In the genomic region with DNA sequence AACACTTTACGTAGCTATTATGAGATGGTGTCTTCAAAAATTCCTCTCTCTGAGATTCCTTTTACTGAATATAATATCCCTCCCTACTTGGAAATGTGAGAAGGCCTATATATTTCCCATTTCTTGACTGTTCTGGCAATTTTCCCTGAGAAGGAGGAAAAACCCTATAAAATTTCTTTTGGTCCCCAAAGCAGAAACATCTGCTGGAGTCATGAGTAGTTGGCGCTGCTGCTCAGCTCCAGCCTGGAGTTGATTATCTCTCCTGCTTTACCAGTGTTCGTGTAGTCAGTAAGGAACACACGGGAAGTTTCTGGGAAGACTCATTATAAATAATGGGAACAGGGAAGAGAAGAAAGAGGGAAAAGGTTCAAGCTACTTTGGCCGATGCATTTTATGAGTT, we compare ENCODE assay signal across 20 cellular contexts.
"Had no signal": no experiment of that assay in that cellular context is flagged by ENCODE, and none has a peak within 500 bp of the region (broad histone marks: within the 10 kb centered on the region; RNA-seq: fewer than 3 reads in every experiment).

No MANE protein-coding gene starts in this region.

- H3K27me3 ChIP-seq: cardiac muscle cell, heart left ventricle, left lung, pancreas, right atrium auricular region, spleen, upper lobe of right lung had no signal

- H3K4me1 ChIP-seq: left lung, pancreas, psoas muscle, right atrium auricular region, spleen, upper lobe of right lung had no signal

- DNase-seq: activated CD4-positive, alpha-beta memory T cell treated with anti-CD3 and anti-CD28 coated beads, Interleukin-2, amount 10 ng/mL, durations not matched to agents 7 days and 5 days; activated CD4-positive, alpha-beta T cell treated with anti-CD3 and anti-CD28 coated beads, Interleukin-2, amount 10 ng/mL, durations not matched to agents 24 days and 14 days; activated effector memory CD4-positive, alpha-beta T cell treated with Interleukin-2 at 50 U/mL for 16 hours; activated naive CD4-positive, alpha-beta T cell treated with anti-CD3 and anti-CD28 coated beads for 36 hours; activated naive CD8-positive, alpha-beta T cell treated with anti-CD3 and anti-CD28 coated beads, Interleukin-2, amount 10 ng/mL, durations not matched to agents 7 days and 5 days; activated T-cell treated with anti-CD3 and anti-CD28 coated beads, Interleukin-2, amount 50 U/mL, for 72 hours; cortex of kidney; heart left ventricle; left lung; natural killer cell; pancreas; psoas muscle; spleen; stimulated activated CD4-positive, alpha-beta T cell treated with anti-CD3 and anti-CD28 coated beads, Interleukin-4, amount 100 ng/mL, for 1 hour; stimulated activated naive CD4-positive, alpha-beta T cell; upper lobe of right lung had no signal

- ATAC-seq: activated CD4-positive, CD25-positive, alpha-beta regulatory T cell treated with anti-CD3 and anti-CD28 coated beads, Interleukin-2, amount 50 U/mL, for 24 hours; activated T-cell treated with anti-CD3 and anti-CD28 coated beads, Interleukin-2, amount 50 U/mL, for 72 hours; heart left ventricle; left lung; natural killer cell; pancreas; psoas muscle; upper lobe of right lung had no signal

- H3K4me3 ChIP-seq: cardiac muscle cell, heart left ventricle, left lung, pancreas, psoas muscle, right atrium auricular region, spleen, upper lobe of right lung had no signal

- H3K4me1 Mint-ChIP-seq: activated CD4-positive, alpha-beta memory T cell treated with anti-CD3 and anti-CD28 coated beads, Interleukin-2, amount 10 ng/mL, durations not matched to agents 7 days and 5 days; activated CD4-positive, alpha-beta T cell treated with anti-CD3 and anti-CD28 coated beads, Interleukin-2, amount 10 ng/mL, durations not matched to agents 24 days and 14 days; activated naive CD8-positive, alpha-beta T cell treated with anti-CD3 and anti-CD28 coated beads, Interleukin-2, amount 10 ng/mL, durations not matched to agents 7 days and 5 days; natural killer cell had no signal

- H3K36me3 Mint-ChIP-seq: activated naive CD8-positive, alpha-beta T cell treated with anti-CD3 and anti-CD28 coated beads, Interleukin-2, amount 10 ng/mL, durations not matched to agents 7 days and 5 days had no signal

- H3K27ac ChIP-seq: cardiac muscle cell, heart left ventricle, left lung, pancreas, psoas muscle, right atrium auricular region, spleen, upper lobe of right lung, VCaP had no signal

- H3K27me3 Mint-ChIP-seq: activated CD4-positive, alpha-beta memory T cell treated with anti-CD3 and anti-CD28 coated beads, Interleukin-2, amount 10 ng/mL, durations not matched to agents 7 days and 5 days; activated CD4-positive, alpha-beta T cell treated with anti-CD3 and anti-CD28 coated beads, Interleukin-2, amount 10 ng/mL, durations not matched to agents 24 days and 14 days; activated naive CD8-positive, alpha-beta T cell treated with anti-CD3 and anti-CD28 coated beads, Interleukin-2, amount 10 ng/mL, durations not matched to agents 7 days and 5 days had no signal

- H3K27ac Mint-ChIP-seq: activated CD4-positive, alpha-beta memory T cell treated with anti-CD3 and anti-CD28 coated beads, Interleukin-2, amount 10 ng/mL, durations not matched to agents 7 days and 5 days; activated CD4-positive, alpha-beta T cell treated with anti-CD3 and anti-CD28 coated beads, Interleukin-2, amount 10 ng/mL, durations not matched to agents 24 days and 14 days; activated naive CD4-positive, alpha-beta T cell treated with anti-CD3 and anti-CD28 coated beads for 36 hours; activated naive CD8-positive, alpha-beta T cell treated with anti-CD3 and anti-CD28 coated beads, Interleukin-2, amount 10 ng/mL, durations not matched to agents 7 days and 5 days; activated T-cell treated with anti-CD3 and anti-CD28 coated beads, Interleukin-2, amount 50 U/mL, for 72 hours; natural killer cell had no signal

- H3K4me3 Mint-ChIP-seq: activated CD4-positive, alpha-beta memory T cell treated with anti-CD3 and anti-CD28 coated beads, Interleukin-2, amount 10 ng/mL, durations not matched to agents 7 days and 5 days; activated CD4-positive, alpha-beta T cell treated with anti-CD3 and anti-CD28 coated beads, Interleukin-2, amount 10 ng/mL, durations not matched to agents 24 days and 14 days; activated naive CD4-positive, alpha-beta T cell treated with anti-CD3 and anti-CD28 coated beads for 36 hours; activated naive CD8-positive, alpha-beta T cell treated with anti-CD3 and anti-CD28 coated beads, Interleukin-2, amount 10 ng/mL, durations not matched to agents 7 days and 5 days; activated T-cell treated with anti-CD3 and anti-CD28 coated beads, Interleukin-2, amount 50 U/mL, for 72 hours; natural killer cell had no signal

- H3K36me3 ChIP-seq: cardiac muscle cell, heart left ventricle, left lung, pancreas, right atrium auricular region, spleen, upper lobe of right lung had no signal

- H3K9me3 ChIP-seq: left lung, pancreas, psoas muscle, right atrium auricular region, upper lobe of right lung had no signal
